ENCODE assay signal across 8 cellular contexts in genomic region chr3:43769471-43770425, GRCh38.
DNase-seq lines count a peak whose midpoint lies in the region; ATAC-seq and TF ChIP-seq lines count a peak whose summit lies in the region.

No MANE protein-coding gene starts in this region.

- H3K79me2 ChIP-seq in PC-3 (ENCODE audit: low read length): no peaks in the 10 kb centered on the region

- no peaks in the 10 kb centered on the region for H3K9me3 ChIP-seq in HUES6 (ENCODE audit: control insufficient read depth, insufficient read depth, low read depth, low read length)
- no peaks in the 10 kb centered on the region for H3K9me3 ChIP-seq in PC-3 (ENCODE audit: low read length)
- no peaks in the 10 kb centered on the region for H3K9me3 ChIP-seq in esophagus (ENCODE audit: control insufficient read depth in 2 of 2, insufficient read depth in 1 of 2, low read depth in 1 of 2, low read length in 1 of 2)
- H3K9me3 ChIP-seq in mucosa of rectum (ENCODE audit: control insufficient read depth in 2 of 2, low read length in 2 of 2): no peaks in the 10 kb centered on the region

- ATAC-seq in PC-3: peak; percentile 96

- peak overlapping the region; percentile 72 for H3K4me2 ChIP-seq in PC-3 (ENCODE audit: low read length)

- H3F3A ChIP-seq in PC-3 (ENCODE audit: low read length, unreplicated experiment): no peaks in the 10 kb centered on the region

- intact Hi-C loops in PC-3 (cut with micrococcal nuclease): loop anchor here (1.0 to 5.0 kb wide), 4 partner anchors 77 to 429 kb away; partner anchors contain the start of gene ABHD5

- H3K36me3 ChIP-seq in HUES6 (ENCODE audit: control insufficient read depth, insufficient read depth, low read length) (no peaks in the 10 kb centered on the region), PC-3 (ENCODE audit: low read depth, low read length) (no peaks in the 10 kb centered on the region), esophagus (ENCODE audit: control insufficient read depth in 2 of 2, insufficient read depth in 2 of 2, low read length in 1 of 2) (no peaks in the 10 kb centered on the region), mucosa of rectum (ENCODE audit: control insufficient read depth in 2 of 2, insufficient read depth in 2 of 2, low read length in 2 of 2) (no peaks in the 10 kb centered on the region)

- BruUV-seq in PC-3 (replicated peaks; lab: Mats Ljungman, UMichigan): no TSS peak

- H3K27ac ChIP-seq in HUES6 (ENCODE audit: low read depth, low read length) (no peak overlapping the region), PC-3 (ENCODE audit: low read length) (peak overlapping the region; percentile 5; the same call in 1 of the 2 replicates), esophagus (ENCODE audit: low read depth in 2 of 2, low read length in 1 of 2) (peak overlapping the region; percentile 88 to 92), mucosa of rectum (ENCODE audit: low read depth in 2 of 2, low read length in 2 of 2) (peak overlapping the region; percentile 63 to 84)

- DNase-seq in GM10248 (ENCODE audit: extremely low spot score) (peak; percentile 80), PC-3 (peak; percentile 99), GF-D8 (lab: John Stamatoyannopoulos, UW) (no peak)
- DNase-seq in activated T-cell treated with anti-CD3 and anti-CD28 coated beads, Interleukin-2, amount 50 U/mL, for 1 hour: peak; percentile 78
- peak; percentile 56 for DNase-seq in stimulated activated CD8-positive, alpha-beta memory T cell treated with anti-CD3 and anti-CD28 coated beads, Interleukin-4, amount 100 ng/mL, for 24 hours (ENCODE audit: low read depth)

- peaks cover 14% of the 10 kb centered on the region for H3K4me1 ChIP-seq in HUES6 (ENCODE audit: control insufficient read depth, insufficient read depth, low read length)
- H3K4me1 ChIP-seq in PC-3 (ENCODE audit: insufficient read depth, low read length): peaks cover 63% of the 10 kb centered on the region
- H3K4me1 ChIP-seq in esophagus (ENCODE audit: control insufficient read depth in 2 of 2, insufficient read depth in 2 of 2, low read length in 1 of 2): peaks cover 10 to 12% of the 10 kb centered on the region in 2 donors
- H3K4me1 ChIP-seq in mucosa of rectum (ENCODE audit: control insufficient read depth in 2 of 2, insufficient read depth in 2 of 2, low read length in 2 of 2): peaks cover 12 to 20% of the 10 kb centered on the region in 2 donors

- H3K27me3 ChIP-seq in HUES6 (ENCODE audit: control insufficient read depth, insufficient read depth, low read length) (no peaks in the 10 kb centered on the region), PC-3 (ENCODE audit: low read length) (no peaks in the 10 kb centered on the region), esophagus (ENCODE audit: control insufficient read depth in 1 of 2, insufficient read depth in 2 of 2, low read length in 2 of 2) (no peaks in the 10 kb centered on the region), mucosa of rectum (ENCODE audit: control insufficient read depth in 2 of 2, insufficient read depth in 2 of 2, low read length in 2 of 2) (no peaks in the 10 kb centered on the region)

- peak overlapping the region; percentile 86 for H2AFZ ChIP-seq in PC-3 (ENCODE audit: low read length)

- H3K9me2 ChIP-seq in PC-3 (replicated peaks; ENCODE audit: low read length): no peaks in the 10 kb centered on the region

- CTCF ChIA-PET in GM10248 (lab: Yijun Ruan, JAX) (interaction anchor here (0.7 to 5.0 kb wide), 17 partner anchors 9 to 466 kb away, joined by 3 to 29 read pairs (median 6); no protein-coding TSS in a partner anchor), PC-3 (lab: Charles Lee) (no interaction called here)

- peak; percentile 90 for TF ChIP-seq CTCF in GM10248 (IDR thresholded peaks at IDR 0.05; ENCODE audit: control extremely low read depth, extremely low read depth, low read depth, missing control alignments)
- peak; percentile 93 for TF ChIP-seq CTCF in PC-3 (conservative IDR thresholded peaks at IDR 0.05; ENCODE audit: low read depth, low read length)

- no peaks in the 10 kb centered on the region for H4K20me1 ChIP-seq in PC-3 (ENCODE audit: low read length)

- 14% methylated on average over 27 of the region's 27 CpGs for WGBS in esophagus, 2 donors

- POLR2A ChIA-PET in GM10248 (lab: Yijun Ruan, JAX) (no interaction called here), PC-3 (lab: Charles Lee; ENCODE audit: unreplicated experiment) (interaction anchor here (0.5 kb wide), 1 partner anchor 558 kb away, joined by 3 read pairs; no protein-coding TSS in a partner anchor)

- H3K4me3 ChIP-seq in HUES6 (ENCODE audit: low read depth, low read length) (peak overlapping the region; percentile 39), PC-3 (ENCODE audit: low read length) (peak overlapping the region; percentile 41), esophagus (ENCODE audit: low read depth in 1 of 2, low read length in 2 of 2) (peak overlapping the region in 1 of 2 donors; percentile 37), mucosa of rectum (ENCODE audit: low read length in 2 of 2) (peak overlapping the region; percentile 26 to 48)

- H3K9ac ChIP-seq in HUES6 (ENCODE audit: low read length) (no peak overlapping the region), PC-3 (ENCODE audit: low read length) (no peak overlapping the region), mucosa of rectum (ENCODE audit: low read depth in 1 of 2, low read length in 2 of 2) (peak overlapping the region; percentile 41 to 52)

Comparison
In these comparisons a context has a peak if more than half of its experiments do, and no peak if none do; other contexts are left out.
1. H3K9ac ChIP-seq: peak in mucosa of rectum (2 of 2); none in HUES6 (single experiment) and PC-3 (single experiment).